ENCODE assay signal across 1 cellular context in genomic region chr22:37316405-37316804, GRCh38.
TF ChIP-seq lines count a peak whose summit lies in the region.

No MANE protein-coding gene starts in this region.

TF ChIP-seq in K562, 482 proteins besides CTCF, POLR2A, EP300 and RAD21:
- TF ChIP-seq IRF9 (tag; IDR thresholded peaks at IDR 0.05) (no peak), ZNF146 (CRISPR knock-in tag; IDR thresholded peaks at IDR 0.05; ENCODE audit: unreplicated experiment) (no peak), ETV5 (CRISPR knock-in tag; IDR thresholded peaks at IDR 0.05; ENCODE audit: low read depth) (no peak), ZNF212 (CRISPR knock-in tag; IDR thresholded peaks at IDR 0.05) (no peak), ZFP36 (IDR thresholded peaks at IDR 0.05; ENCODE audit: low read depth, low read length, partially characterized antibody) (peak; percentile 54)
